ENCODE assay signal across 9 cellular contexts in the genomic region with DNA sequence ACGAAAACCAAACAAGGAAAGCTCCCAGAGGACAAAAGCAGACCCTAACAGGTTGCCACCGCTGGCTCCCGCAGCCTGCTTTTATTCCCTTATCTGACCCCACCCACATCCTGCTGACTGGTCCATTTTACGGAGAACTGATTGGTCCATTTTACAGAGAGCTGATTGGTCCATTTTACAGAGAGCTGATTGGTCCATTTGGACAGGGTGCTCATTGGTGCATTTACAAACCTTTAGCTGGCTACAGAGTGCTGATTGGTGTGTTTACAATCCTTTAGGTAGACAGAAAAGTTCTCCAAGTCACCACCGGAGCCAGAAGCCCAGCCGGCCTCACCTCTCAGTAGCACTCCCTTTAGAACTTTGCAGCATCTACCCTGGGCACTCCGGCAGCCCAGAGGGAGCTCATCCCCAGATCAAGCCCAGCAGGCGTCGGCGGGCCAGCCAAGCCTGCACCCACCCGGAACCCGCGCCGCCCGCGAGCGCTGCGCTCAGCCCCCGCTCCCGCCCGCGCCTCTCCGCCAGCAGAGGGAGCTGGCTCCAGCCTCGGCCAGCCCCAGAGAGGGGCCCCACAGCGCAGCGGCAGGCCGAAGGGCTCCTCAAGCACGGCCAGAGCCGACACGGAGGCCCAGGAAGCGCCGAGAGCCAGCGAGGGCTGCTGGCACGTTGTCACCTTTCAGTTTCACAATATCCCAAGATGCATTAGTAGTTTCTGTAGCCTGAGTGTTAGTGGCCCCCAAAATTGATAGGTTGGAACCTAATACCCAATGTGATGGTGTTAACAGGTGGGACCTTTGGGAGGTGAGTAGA. TPM values are rescaled to one million over a fixed set of nuclear protein-coding genes. Genes with fewer than 3 reads are reported as not detected.
A peak's percentile ranks its signal among the peaks of the same experiment; 100 is the strongest.
DNase-seq lines count a peak whose midpoint lies in the region; ATAC-seq and TF ChIP-seq lines count a peak whose summit lies in the region.
"Had no signal": no experiment of that assay in that cellular context is flagged by ENCODE, and none has a peak within 500 bp of the region (broad histone marks: within the 10 kb centered on the region; RNA-seq: fewer than 3 reads in every experiment).

No MANE protein-coding gene starts in this region.

- peak overlapping the region; percentile 78 to 89 (median 82) for H3K4me3 Mint-ChIP-seq in CD4-positive, CD25-positive, alpha-beta regulatory T cell

- no peaks in the 10 kb centered on the region for H3K36me3 Mint-ChIP-seq in CD4-positive, CD25-positive, alpha-beta regulatory T cell

- H3K27ac ChIP-seq in CD4-positive, CD25-positive, alpha-beta regulatory T cell (ENCODE audit: insufficient read depth, low read length, poor library complexity, severe bottlenecking): no peak overlapping the region
- no peak overlapping the region for H3K27ac ChIP-seq in parathyroid adenoma
- H3K27ac ChIP-seq: ovary had no signal

- peaks cover 0 to 1% (median 0%) of the 10 kb centered on the region in 7 donors for H3K9me3 Mint-ChIP-seq in CD4-positive, CD25-positive, alpha-beta regulatory T cell

- no peak overlapping the region for H3K4me3 ChIP-seq in CD4-positive, CD25-positive, alpha-beta regulatory T cell (ENCODE audit: low read depth, low read length)
- H3K4me3 ChIP-seq in parathyroid adenoma (ENCODE audit: low read depth, low read length) (peak overlapping the region; percentile 2), lower leg skin (ENCODE audit: low read depth, poor library complexity, severe bottlenecking) (no peak overlapping the region)
- H3K4me3 ChIP-seq: ovary had no signal

- peak overlapping the region in 2 of 3 donors; percentile 67 to 87 for H3K27ac Mint-ChIP-seq in CD4-positive, CD25-positive, alpha-beta regulatory T cell

- H2AFZ ChIP-seq in parathyroid adenoma: peak overlapping the region; percentile 31

- WGBS in lower leg skin, 2 donors: 18 to 22% methylated on average over 27 to 34 of the region's 34 CpGs

- no peaks in the 10 kb centered on the region for H3K9me3 ChIP-seq in CD4-positive, CD25-positive, alpha-beta regulatory T cell (ENCODE audit: control insufficient read depth in 2 of 2, low read length in 2 of 2)
- no peaks in the 10 kb centered on the region for H3K9me3 ChIP-seq in parathyroid adenoma (ENCODE audit: control insufficient read depth, low read length)
- H3K9me3 ChIP-seq: ovary had no signal

- H3K4me1 ChIP-seq in CD4-positive, CD25-positive, alpha-beta regulatory T cell (ENCODE audit: control insufficient read depth, insufficient read depth, low read length, poor library complexity, severe bottlenecking): peaks cover 7% of the 10 kb centered on the region
- H3K4me1 ChIP-seq in parathyroid adenoma: no peaks in the 10 kb centered on the region

- no peaks in the 10 kb centered on the region for H3K27me3 ChIP-seq in CD4-positive, CD25-positive, alpha-beta regulatory T cell (ENCODE audit: control insufficient read depth, insufficient read depth, low read length)
- H3K27me3 ChIP-seq in parathyroid adenoma (ENCODE audit: control insufficient read depth, insufficient read depth, low read length): no peaks in the 10 kb centered on the region
- H3K27me3 ChIP-seq: ovary had no signal

- H3K79me2 ChIP-seq in parathyroid adenoma: no peaks in the 10 kb centered on the region

- peak; percentile 83 to 87 for ATAC-seq in CD4-positive, CD25-positive, alpha-beta regulatory T cell (ENCODE audit: low read depth in 2 of 2)
- peak; percentile 80 for ATAC-seq in GM21423 (IDR thresholded peaks at IDR 0.05; ENCODE audit: unreplicated experiment)

- no peaks in the 10 kb centered on the region for H3K36me3 ChIP-seq in CD4-positive, CD25-positive, alpha-beta regulatory T cell (ENCODE audit: control insufficient read depth, insufficient read depth, low read length)
- no peaks in the 10 kb centered on the region for H3K36me3 ChIP-seq in parathyroid adenoma (ENCODE audit: control insufficient read depth, insufficient read depth, low read length)
- H3K36me3 ChIP-seq: ovary had no signal

- peak overlapping the region; percentile 31 for H3K4me2 ChIP-seq in parathyroid adenoma (ENCODE audit: low read length)

- TF ChIP-seq CTCF in parathyroid adenoma (IDR thresholded peaks at IDR 0.05) (peak; percentile 86), lower leg skin (IDR thresholded peaks at IDR 0.05) (no peak)

- no peak for TF ChIP-seq POLR2A in lower leg skin (IDR thresholded peaks at IDR 0.05)

- H3K4me1 Mint-ChIP-seq in CD4-positive, CD25-positive, alpha-beta regulatory T cell: peaks cover 0 to 8% (median 6%) of the 10 kb centered on the region in 4 donors

- H3K9ac ChIP-seq in parathyroid adenoma: no peak overlapping the region

- intact Hi-C loops in lower leg skin (cut with DNase I; ENCODE audit: low total_unique reads): no loop called here

- peaks cover 4% of the 10 kb centered on the region for H3K27me3 Mint-ChIP-seq in CD4-positive, CD25-positive, alpha-beta regulatory T cell

- peak; percentile 33 to 66 (median 57) for DNase-seq in CD4-positive, CD25-positive, alpha-beta regulatory T cell
- DNase-seq in LoVo (ENCODE audit: low spot score) (peak; percentile 18), fibroblast of gingiva (ENCODE audit: low read depth) (peak; percentile 36), ureter (ENCODE audit: low spot score) (peak; percentile 51), lower leg skin (ENCODE audit: low spot score in 2 of 2) (no peak)
- peak; percentile 29 for DNase-seq in activated CD8-positive, alpha-beta memory T cell treated with anti-CD3 and anti-CD28 coated beads, Interleukin-2, amount 50 U/mL, for 1 hour (ENCODE audit: extremely low read depth)

RNA-seq across cellular contexts. Expression of gene CLPTM1L, which starts 35.3 kb away (rescaled TPM):
- 104 TPM for total RNA-seq in CD4-positive, CD25-positive, alpha-beta regulatory T cell
- 10 to 100 TPM; 25.3 to 60.8 (median 46.2) TPM for polyA plus RNA-seq in CD4-positive, CD25-positive, alpha-beta regulatory T cell
- total RNA-seq in ureter (73.4 TPM), lower leg skin (100 to 1,000 TPM in 3 of 4 donors, 10 to 100 TPM in 1; 82.8 to 123 (median 102) TPM)

Comparison
In these comparisons a context has a peak if more than half of its experiments do, and no peak if none do; other contexts are left out.
1. DNase-seq: peak in CD4-positive, CD25-positive, alpha-beta regulatory T cell (3 of 3), LoVo (single experiment), activated CD8-positive, alpha-beta memory T cell treated with anti-CD3 and anti-CD28 coated beads, Interleukin-2, amount 50 U/mL, for 1 hour (single experiment), fibroblast of gingiva (single experiment) and ureter (single experiment); none in lower leg skin (0 of 2).